In the genomic region with DNA sequence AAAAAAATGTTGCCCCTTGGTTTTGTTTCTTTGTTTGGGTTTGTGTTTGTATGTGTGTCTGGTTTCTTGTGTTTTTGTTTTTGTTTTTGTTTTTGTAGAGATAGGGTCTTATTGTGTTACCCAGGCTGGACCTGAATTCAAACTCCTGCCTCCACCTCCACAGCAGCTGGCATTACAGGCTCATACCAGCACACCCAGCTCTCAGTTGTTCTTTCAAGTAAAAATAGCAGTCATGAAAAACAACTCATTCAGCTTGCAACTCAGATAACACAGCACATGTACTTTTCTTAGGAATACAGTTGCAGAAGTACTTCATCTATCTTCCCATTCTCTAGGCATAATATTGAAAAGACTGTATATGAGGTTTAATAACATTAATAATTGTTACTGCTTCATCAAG, we compare ENCODE assay signal across 18 cellular contexts. TPM values are rescaled to one million over a fixed set of nuclear protein-coding genes. Genes with fewer than 3 reads are reported as not detected.
A peak's percentile ranks its signal among the peaks of the same experiment; 100 is the strongest.
DNase-seq lines count a peak whose midpoint lies in the region; ATAC-seq and TF ChIP-seq lines count a peak whose summit lies in the region.
"Had no signal": no experiment of that assay in that cellular context is flagged by ENCODE, and none has a peak within 500 bp of the region (broad histone marks: within the 10 kb centered on the region; RNA-seq: fewer than 3 reads in every experiment).

No MANE protein-coding gene starts in this region.

- no peaks in the 10 kb centered on the region for H3K36me3 ChIP-seq in cardiac muscle cell
- peaks cover 58% of the 10 kb centered on the region for H3K36me3 ChIP-seq in BLaER1

- no peak for ATAC-seq in HG03139 (IDR thresholded peaks at IDR 0.05; ENCODE audit: unreplicated experiment)

- intact Hi-C loops in cardiac septum (cut with DNase I) = no loop called here

- H3K4me1 ChIP-seq in cardiac muscle cell (ENCODE audit: low read depth) (peaks cover 6% of the 10 kb centered on the region), BLaER1 (peaks cover 20% of the 10 kb centered on the region)

- no peak overlapping the region for H3K9ac ChIP-seq in BLaER1
- H3K9ac ChIP-seq: BLaER1 treated with 17β-estradiol and CSF1 and Interleukin-3, amounts not matched to agents 10 nM and 100 nM; GM23248 had no signal

- in situ Hi-C loops in G401 (cut with HindIII; ENCODE audit: low sequenced_read_pairs) = no loop called here

- H3K27me3 ChIP-seq in cardiac muscle cell (no peaks in the 10 kb centered on the region), BLaER1 (no peaks in the 10 kb centered on the region)
- H3K27me3 ChIP-seq: BLaER1 treated with 17β-estradiol and CSF1 and Interleukin-3, amounts not matched to agents 10 nM and 100 nM had no signal

- H3K9me3 ChIP-seq in cardiac muscle cell (ENCODE audit: low read depth) (no peaks in the 10 kb centered on the region), BLaER1 (peaks cover 51% of the 10 kb centered on the region)

- no peaks in the 10 kb centered on the region for H4K20me1 ChIP-seq in BLaER1
- H4K20me1 ChIP-seq: BLaER1 treated with 17β-estradiol and CSF1 and Interleukin-3, amounts not matched to agents 10 nM and 100 nM had no signal

- H3K27ac ChIP-seq in cardiac muscle cell = peak overlapping the region; percentile 60
- H3K27ac ChIP-seq in BLaER1 = peak overlapping the region; percentile 25
- H3K27ac ChIP-seq: BLaER1 treated with 17β-estradiol and CSF1 and Interleukin-3, amounts not matched to agents 10 nM and 100 nM; GM23248 had no signal

- DNase-seq in cardiac muscle cell (ENCODE audit: low read depth in 1 of 2, low spot score in 1 of 2) (peak in 1 of 2 donors; percentile 5), cardiac septum (ENCODE audit: low spot score) (no peak), Ammon's horn (ENCODE audit: low spot score) (peak; percentile 47), myocyte (ENCODE audit: low read depth) (peak; percentile 49), hippocampal formation (lab: John Stamatoyannopoulos, UW) (no peak), G401 (ENCODE audit: low spot score) (no peak)
- DNase-seq: CD4-positive, alpha-beta T cell; CD8-positive, alpha-beta memory T cell; DMS 273 treated with DMSO at 0.1 percent for 48 hours; DMS79; EL; GF-D8; GM23248; H7; HCEC 1CT had no signal

- H3K4me2 ChIP-seq in BLaER1 = peak overlapping the region; percentile 42

- TF ChIP-seq CTCF in cardiac muscle cell (IDR thresholded peaks at IDR 0.05; ENCODE audit: low read depth, low read length) = no peak

- H3K4me3 ChIP-seq in cardiac muscle cell (no peak overlapping the region), BLaER1 (no peak overlapping the region)
- H3K4me3 ChIP-seq: BLaER1 treated with 17β-estradiol and CSF1 and Interleukin-3, amounts not matched to agents 10 nM and 100 nM; GM23248 had no signal

RNA-seq across cellular contexts. Expression of gene ZC3H8, which starts 37.0 kb away (rescaled TPM):
- total RNA-seq in cardiac muscle cell = 8.5 and 12.1 TPM in 2 replicates
- 14.1 and 19.4 TPM in 2 replicates for polyA plus RNA-seq in cardiac muscle cell
- 9.6 TPM for total RNA-seq in cardiac septum
- 7.9 and 13.3 TPM in 2 replicates for total RNA-seq in myocyte
- polyA plus RNA-seq in myocyte (2012) = 5.1 TPM
- 3.7 and 3.8 TPM in 2 replicates for total RNA-seq in G401 (2014; rRNA removed; shearing (Covaris generic))

RNA-seq across cellular contexts. Expression of gene ZC3H6, which starts 57.5 kb away (rescaled TPM):
- 4.5 and 10.7 TPM in 2 replicates for total RNA-seq in cardiac muscle cell
- polyA plus RNA-seq in cardiac muscle cell = 2.9 and 4.9 TPM in 2 replicates
- total RNA-seq in cardiac septum = 19.1 TPM
- total RNA-seq in myocyte = 8.8 and 11.7 TPM in 2 replicates
- polyA plus RNA-seq in myocyte (2012) = 4.8 TPM
- total RNA-seq in G401 (2014; rRNA removed; shearing (Covaris generic)) = 0.98 and 1.7 TPM in 2 replicates

Comparison
In these comparisons a context has a peak if more than half of its experiments do, and no peak if none do; other contexts are left out.
1. DNase-seq: peak in Ammon's horn (single experiment) and myocyte (single experiment); none in cardiac septum (single experiment), hippocampal formation (0 of 2) and G401 (single experiment).